Comparison of ENCODE assay signal across 1 cellular context in the genomic region with DNA sequence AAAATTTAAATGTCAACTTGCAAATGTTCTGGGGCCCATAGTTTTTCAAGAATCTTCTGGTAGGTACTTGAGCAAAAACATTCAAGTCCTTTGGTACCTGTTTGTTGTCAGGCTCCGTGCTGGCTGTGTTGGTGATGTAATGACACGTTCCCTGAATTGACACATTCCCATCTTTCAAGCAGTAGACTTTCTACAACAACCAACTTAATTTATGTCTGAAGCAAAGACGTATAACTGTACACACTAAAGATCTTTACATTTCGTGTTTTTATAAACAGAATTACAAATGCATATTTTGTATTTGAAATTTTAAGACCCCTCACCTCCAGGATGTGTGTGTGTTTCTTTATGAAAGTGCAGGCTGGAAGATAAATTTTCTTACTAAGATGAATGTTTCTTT.
TF ChIP-seq lines count a peak whose summit lies in the region.

No MANE protein-coding gene starts in this region.

TF ChIP-seq in A549, 52 proteins besides CTCF, POLR2A, EP300 and RAD21 (continued from another document):
- TF ChIP-seq, protein P1, sequence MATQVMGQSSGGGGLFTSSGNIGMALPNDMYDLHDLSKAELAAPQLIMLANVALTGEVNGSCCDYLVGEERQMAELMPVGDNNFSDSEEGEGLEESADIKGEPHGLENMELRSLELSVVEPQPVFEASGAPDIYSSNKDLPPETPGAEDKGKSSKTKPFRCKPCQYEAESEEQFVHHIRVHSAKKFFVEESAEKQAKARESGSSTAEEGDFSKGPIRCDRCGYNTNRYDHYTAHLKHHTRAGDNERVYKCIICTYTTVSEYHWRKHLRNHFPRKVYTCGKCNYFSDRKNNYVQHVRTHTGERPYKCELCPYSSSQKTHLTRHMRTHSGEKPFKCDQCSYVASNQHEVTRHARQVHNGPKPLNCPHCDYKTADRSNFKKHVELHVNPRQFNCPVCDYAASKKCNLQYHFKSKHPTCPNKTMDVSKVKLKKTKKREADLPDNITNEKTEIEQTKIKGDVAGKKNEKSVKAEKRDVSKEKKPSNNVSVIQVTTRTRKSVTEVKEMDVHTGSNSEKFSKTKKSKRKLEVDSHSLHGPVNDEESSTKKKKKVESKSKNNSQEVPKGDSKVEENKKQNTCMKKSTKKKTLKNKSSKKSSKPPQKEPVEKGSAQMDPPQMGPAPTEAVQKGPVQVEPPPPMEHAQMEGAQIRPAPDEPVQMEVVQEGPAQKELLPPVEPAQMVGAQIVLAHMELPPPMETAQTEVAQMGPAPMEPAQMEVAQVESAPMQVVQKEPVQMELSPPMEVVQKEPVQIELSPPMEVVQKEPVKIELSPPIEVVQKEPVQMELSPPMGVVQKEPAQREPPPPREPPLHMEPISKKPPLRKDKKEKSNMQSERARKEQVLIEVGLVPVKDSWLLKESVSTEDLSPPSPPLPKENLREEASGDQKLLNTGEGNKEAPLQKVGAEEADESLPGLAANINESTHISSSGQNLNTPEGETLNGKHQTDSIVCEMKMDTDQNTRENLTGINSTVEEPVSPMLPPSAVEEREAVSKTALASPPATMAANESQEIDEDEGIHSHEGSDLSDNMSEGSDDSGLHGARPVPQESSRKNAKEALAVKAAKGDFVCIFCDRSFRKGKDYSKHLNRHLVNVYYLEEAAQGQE (IDR thresholded peaks at IDR 0.05): no peak
- TF ChIP-seq ZNF302 (CRISPR knock-in tag; IDR thresholded peaks at IDR 0.05) (no peak), FOSB (CRISPR knock-in tag; IDR thresholded peaks at IDR 0.05) (no peak), GATA3 (IDR thresholded peaks at IDR 0.05; ENCODE audit: borderline replicate concordance) (no peak), ZSCAN20 (CRISPR knock-in tag; IDR thresholded peaks at IDR 0.05) (no peak), ZFP36 (IDR thresholded peaks at IDR 0.05; ENCODE audit: borderline replicate concordance, partially characterized antibody) (no peak), CHD4 (IDR thresholded peaks at IDR 0.05; ENCODE audit: borderline replicate concordance) (no peak), CBX8 (IDR thresholded peaks at IDR 0.05) (no peak), NR3C1 (IDR thresholded peaks at IDR 0.05) (no peak), JUNB (IDR thresholded peaks at IDR 0.05) (no peak)
- TF ChIP-seq, protein P2, sequence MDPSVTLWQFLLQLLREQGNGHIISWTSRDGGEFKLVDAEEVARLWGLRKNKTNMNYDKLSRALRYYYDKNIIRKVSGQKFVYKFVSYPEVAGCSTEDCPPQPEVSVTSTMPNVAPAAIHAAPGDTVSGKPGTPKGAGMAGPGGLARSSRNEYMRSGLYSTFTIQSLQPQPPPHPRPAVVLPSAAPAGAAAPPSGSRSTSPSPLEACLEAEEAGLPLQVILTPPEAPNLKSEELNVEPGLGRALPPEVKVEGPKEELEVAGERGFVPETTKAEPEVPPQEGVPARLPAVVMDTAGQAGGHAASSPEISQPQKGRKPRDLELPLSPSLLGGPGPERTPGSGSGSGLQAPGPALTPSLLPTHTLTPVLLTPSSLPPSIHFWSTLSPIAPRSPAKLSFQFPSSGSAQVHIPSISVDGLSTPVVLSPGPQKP (IDR thresholded peaks at IDR 0.05; ENCODE audit: low read depth, low read length): no peak
- TF ChIP-seq, protein P3, sequence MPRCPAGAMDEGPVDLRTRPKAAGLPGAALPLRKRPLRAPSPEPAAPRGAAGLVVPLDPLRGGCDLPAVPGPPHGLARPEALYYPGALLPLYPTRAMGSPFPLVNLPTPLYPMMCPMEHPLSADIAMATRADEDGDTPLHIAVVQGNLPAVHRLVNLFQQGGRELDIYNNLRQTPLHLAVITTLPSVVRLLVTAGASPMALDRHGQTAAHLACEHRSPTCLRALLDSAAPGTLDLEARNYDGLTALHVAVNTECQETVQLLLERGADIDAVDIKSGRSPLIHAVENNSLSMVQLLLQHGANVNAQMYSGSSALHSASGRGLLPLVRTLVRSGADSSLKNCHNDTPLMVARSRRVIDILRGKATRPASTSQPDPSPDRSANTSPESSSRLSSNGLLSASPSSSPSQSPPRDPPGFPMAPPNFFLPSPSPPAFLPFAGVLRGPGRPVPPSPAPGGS (IDR thresholded peaks at IDR 0.05): no peak
